In the genomic region with DNA sequence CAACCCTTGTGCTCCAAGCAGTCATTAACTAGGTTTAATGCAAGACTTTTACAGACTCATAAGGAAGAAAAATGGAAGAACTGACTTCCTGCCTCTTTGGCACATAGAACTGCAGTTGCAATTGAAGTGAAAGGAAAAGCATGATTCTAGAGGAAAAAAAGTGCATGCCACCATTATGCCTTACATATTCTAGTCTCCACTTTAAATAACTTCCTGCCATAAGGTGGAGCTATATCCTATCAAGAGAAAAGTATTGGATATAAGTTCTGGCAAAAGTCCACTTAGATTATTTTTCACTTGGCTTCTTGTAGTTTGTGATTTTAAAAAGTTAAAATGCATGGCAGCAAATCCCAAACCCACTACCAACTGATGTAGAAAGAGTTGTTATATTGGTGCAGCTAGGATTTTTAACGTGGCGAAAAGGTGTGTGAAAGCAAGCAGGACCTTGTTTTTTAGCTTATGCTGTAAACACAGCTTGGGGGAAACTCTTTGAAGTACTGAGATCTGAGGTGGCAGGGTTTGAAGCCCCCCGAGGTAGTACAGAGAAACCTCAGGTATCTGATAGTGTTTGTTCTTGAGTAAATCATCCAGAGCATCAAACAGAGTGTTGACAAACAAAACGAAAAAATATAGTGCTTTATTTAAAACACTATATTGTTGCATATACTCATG, we compare ENCODE assay signal across 10 cellular contexts.
DNase-seq lines count a peak whose midpoint lies in the region; ATAC-seq and TF ChIP-seq lines count a peak whose summit lies in the region.
"Had no signal": no experiment of that assay in that cellular context is flagged by ENCODE, and none has a peak within 500 bp of the region (broad histone marks: within the 10 kb centered on the region; RNA-seq: fewer than 3 reads in every experiment).

No MANE protein-coding gene starts in this region.

- H3K36me3 ChIP-seq in left ventricle myocardium inferior (no peaks in the 10 kb centered on the region), adrenal gland (replicated peaks in 1 of 2) (no peaks in the 10 kb centered on the region)

- H3K4me3 ChIP-seq in left ventricle myocardium inferior (no peak overlapping the region), foreskin fibroblast (ENCODE audit: low read depth in 1 of 2, low read length in 2 of 2) (no peak overlapping the region), adrenal gland (no peak overlapping the region)

- DNase-seq in left ventricle myocardium inferior (no peak), left cardiac atrium (no peak), RPMI7951 (ENCODE audit: low read depth) (peak; percentile 41), foreskin fibroblast (peak; percentile 1 to 44), germinal center (ENCODE audit: low spot score) (no peak), adrenal gland (no peak)
- no peak for DNase-seq in central memory CD4-positive, alpha-beta T cell
- DNase-seq: GDM1, islet precursor cell had no signal

- intact Hi-C loops in left ventricle myocardium inferior (cut with micrococcal nuclease) (loop anchor here (5.0 kb wide), 1 partner anchor 298 kb away; no protein-coding TSS in a partner anchor), left cardiac atrium (cut with DNase I) (loop anchor here (5.0 kb wide), 1 partner anchor 298 kb away; no protein-coding TSS in a partner anchor), adrenal gland (cut with DNase I) (no loop called here)

- no peak overlapping the region for H3K27ac ChIP-seq in left ventricle myocardium inferior (replicated peaks)
- no peak overlapping the region for H3K27ac ChIP-seq in adrenal gland

- WGBS in adrenal gland, 4 donors = 30 to 37% (median 36%) methylated on average over 4 of the region's 4 CpGs

- TF ChIP-seq CTCF in left ventricle myocardium inferior (IDR thresholded peaks at IDR 0.05; ENCODE audit: borderline replicate concordance) (peak; percentile 59), foreskin fibroblast (IDR thresholded peaks at IDR 0.05; ENCODE audit: low read depth, low read length) (no peak), adrenal gland (IDR thresholded peaks at IDR 0.05) (no peak)

- ATAC-seq in left cardiac atrium (no peak), HG03460 (IDR thresholded peaks at IDR 0.05; ENCODE audit: unreplicated experiment) (no peak)

- H3K4me1 ChIP-seq in left ventricle myocardium inferior (no peaks in the 10 kb centered on the region), adrenal gland (replicated peaks in 1 of 2) (no peaks in the 10 kb centered on the region)

- no peak for TF ChIP-seq POLR2A in adrenal gland (IDR thresholded peaks at IDR 0.05)

- H3K27me3 ChIP-seq in left ventricle myocardium inferior (ENCODE audit: low read depth) (no peaks in the 10 kb centered on the region), adrenal gland (no peaks in the 10 kb centered on the region)

- H3K9me3 ChIP-seq in left ventricle myocardium inferior (replicated peaks) (no peaks in the 10 kb centered on the region), adrenal gland (replicated peaks in 1 of 3) (no peaks in the 10 kb centered on the region)

Comparison
In these comparisons a context has a peak if more than half of its experiments do, and no peak if none do; other contexts are left out.
1. DNase-seq: peak in RPMI7951 (single experiment) and foreskin fibroblast (2 of 2); none in left ventricle myocardium inferior (single experiment), left cardiac atrium (single experiment), germinal center (single experiment), adrenal gland (0 of 7) and central memory CD4-positive, alpha-beta T cell (single experiment).
2. intact Hi-C loops: an anchor here in left ventricle myocardium inferior (5.0 kb wide) and left cardiac atrium (5.0 kb wide); none called in adrenal gland.